In genomic region chr4:46484881-46485280, GRCh38 we compare ENCODE assay signal across 25 cellular contexts.
"Had no signal": no experiment of that assay in that cellular context is flagged by ENCODE, and none has a peak within 500 bp of the region (broad histone marks: within the 10 kb centered on the region; RNA-seq: fewer than 3 reads in every experiment).

No MANE protein-coding gene starts in this region.

- H3K4me3 ChIP-seq: colonic mucosa, heart right ventricle, lower lobe of right lung, mucosa of descending colon, prostate gland, right atrium auricular region, smooth muscle cell, suprapubic skin, transverse colon had no signal

- H3K9me3 ChIP-seq: colonic mucosa, lower lobe of right lung, mucosa of descending colon, prostate gland, right atrium auricular region, suprapubic skin, transverse colon had no signal

- DNase-seq: colonic mucosa; effector CD8-positive, alpha-beta T cell; endodermal cell; foreskin keratinocyte; glutamatergic neuron; heart right ventricle; hippocampal formation; islet precursor cell; left ventricle myocardium superior; lower lobe of right lung; mucosa of descending colon; naive B cell; nucleus accumbens; stimulated activated CD4-positive, alpha-beta T cell treated with anti-CD3 and anti-CD28 coated beads, Interleukin-12 subunit alpha, Interleukin-12 subunit beta, amount 100 ng/mL, for 4 hours; stimulated activated CD4-positive, alpha-beta T cell treated with anti-CD3 and anti-CD28 coated beads, Interleukin-1b, Interleukin-23, amount 100 ng/mL, for 48 hours; stimulated activated CD4-positive, alpha-beta T cell treated with anti-CD3 and anti-CD28 coated beads, Interleukin-4, amount 100 ng/mL, for 1 hour; stimulated activated CD8-positive, alpha-beta memory T cell treated with anti-CD3 and anti-CD28 coated beads, Interleukin-4, amount 100 ng/mL, for 48 hours; stimulated activated naive CD4-positive, alpha-beta T cell; stimulated activated naive CD8-positive, alpha-beta T cell treated with anti-CD3 and anti-CD28 coated beads, Interleukin-15, amount 100 ng/mL, for 72 hours; transverse colon had no signal

- H3K36me3 ChIP-seq: colonic mucosa, heart right ventricle, lower lobe of right lung, prostate gland, right atrium auricular region, suprapubic skin, transverse colon had no signal

- H3K27me3 ChIP-seq: colonic mucosa, foreskin keratinocyte, heart right ventricle, right atrium auricular region, suprapubic skin, transverse colon had no signal

- H3K4me1 ChIP-seq: colonic mucosa, foreskin keratinocyte, heart right ventricle, lower lobe of right lung, prostate gland, right atrium auricular region, suprapubic skin, transverse colon had no signal

- H3K27ac ChIP-seq: colonic mucosa, epithelial cell of prostate, foreskin keratinocyte, heart right ventricle, lower lobe of right lung, prostate gland, right atrium auricular region, suprapubic skin, transverse colon had no signal
